ENCODE assay signal across 13 cellular contexts in genomic region chr5:108634251-108634950, GRCh38.
DNase-seq lines count a peak whose midpoint lies in the region; ATAC-seq, FAIRE-seq and TF ChIP-seq lines count a peak whose summit lies in the region.
"Had no signal": no experiment of that assay in that cellular context is flagged by ENCODE, and none has a peak within 500 bp of the region (broad histone marks: within the 10 kb centered on the region; RNA-seq: fewer than 3 reads in every experiment).

No MANE protein-coding gene starts in this region.

- H3K9me3 ChIP-seq in GM12878 (replicated peaks; ENCODE audit: control insufficient read depth, insufficient read depth, low read length) = 0 out of 3 replicates have a peak, but pooled peaks cover 1% of the 10 kb centered on the region
- H3K9me3 ChIP-seq in trophoblast cell (ENCODE audit: insufficient read depth, low read depth, low read length) = no peaks in the 10 kb centered on the region
- H3K9me3 ChIP-seq: HAP-1, pancreas had no signal

- H2BK12ac ChIP-seq in trophoblast cell (ENCODE audit: low read length) = no peak overlapping the region

- no peak for TF ChIP-seq CTCF in GM12878 (IDR thresholded peaks at IDR 0.05 in 2 of 3, conservative IDR thresholded peaks at IDR 0.05 in 1 of 3; ENCODE audit: control insufficient read depth in 2 of 3, extremely low read depth in 1 of 3, insufficient read depth in 1 of 3, low read depth in 3 of 3, low read length in 3 of 3)

- intact Hi-C loops in GM12878 (cut with micrococcal nuclease; ENCODE audit: unreplicated experiment) = no loop called here

- no peak overlapping the region for H3K23ac ChIP-seq in trophoblast cell (ENCODE audit: low read length)

- POLR2A ChIA-PET in GM12878 (lab: Charles Lee) = interaction anchor here (1.0 kb wide), 1 partner anchor 94 kb away, joined by 5 read pairs; no protein-coding TSS in a partner anchor

- TF ChIP-seq POLR2A in GM18505 (IDR thresholded peaks at IDR 0.05; ENCODE audit: borderline replicate concordance, extremely low read depth, insufficient read depth, insufficient read length) (no peak), GM12878 (IDR thresholded peaks at IDR 0.05; ENCODE audit: low read depth, low read length) (no peak)

- H3K27me3 ChIP-seq in GM12878 (replicated peaks in 1 of 2; ENCODE audit: control insufficient read depth in 2 of 2, insufficient read depth in 2 of 2, low read length in 1 of 2) (no peaks in the 10 kb centered on the region), trophoblast cell (ENCODE audit: insufficient read depth, low read length) (no peaks in the 10 kb centered on the region)
- H3K27me3 ChIP-seq: pancreas had no signal

- H3K4me2 ChIP-seq in GM12878 (ENCODE audit: control insufficient read depth, insufficient read depth) (peak overlapping the region; percentile 7; the same call in 1 of the 2 replicates), trophoblast cell (ENCODE audit: low read length) (no peak overlapping the region)

- in situ Hi-C loops in GM12878 (cut with MboI) = loop anchor here (25.0 kb wide), 1 partner anchor 828 kb away; no protein-coding TSS in a partner anchor

- DNase-seq in GM12878 (ENCODE audit: low read depth, low spot score) (no peak), NCI-H774 (lab: John Stamatoyannopoulos, UW) (no peak), trophoblast cell (no peak), medulla oblongata (ENCODE audit: extremely low spot score) (no peak)
- DNase-seq: cortex of kidney, NCI-H1417, NCI-H526, pancreas had no signal

- H2BK120ac ChIP-seq in trophoblast cell (ENCODE audit: insufficient read depth, low read length, poor library complexity) = no peak overlapping the region

- no peak overlapping the region for H4K12ac ChIP-seq in trophoblast cell (ENCODE audit: low read depth, low read length)

- ATAC-seq in GM18505 (IDR thresholded peaks at IDR 0.05; ENCODE audit: unreplicated experiment) (peak; percentile 44), GM21423 (IDR thresholded peaks at IDR 0.05; ENCODE audit: unreplicated experiment) (peak; percentile 23), HG02973 (IDR thresholded peaks at IDR 0.05; ENCODE audit: unreplicated experiment) (peak; percentile 50), GM12878 (peak; percentile 65), GM21526 (IDR thresholded peaks at IDR 0.05; ENCODE audit: low FRiP score, unreplicated experiment) (no peak)
- ATAC-seq: pancreas had no signal

- no peak overlapping the region for H3K14ac ChIP-seq in trophoblast cell (ENCODE audit: low read length)

- H3K27ac ChIP-seq in GM12878 (ENCODE audit: control insufficient read depth, insufficient read depth) = no peak overlapping the region
- H3K27ac ChIP-seq in trophoblast cell (ENCODE audit: low read depth, low read length) = no peak overlapping the region
- H3K27ac ChIP-seq: pancreas had no signal

- peak; percentile 7 for FAIRE-seq in GM12878 (lab: Jason Lieb, UNC)
- FAIRE-seq: pancreas had no signal

- CTCF ChIA-PET in GM12878 (lab: Yijun Ruan, JAX) = interaction anchor here (1.2 to 2.0 kb wide), 2 partner anchors 8 to 113 kb away, joined by 4 to 8 read pairs; no protein-coding TSS in a partner anchor

- no peak for TF ChIP-seq RAD21 in GM12878 (IDR thresholded peaks at IDR 0.05; ENCODE audit: insufficient read depth, low read depth, low read length)

- no peak overlapping the region for H4K91ac ChIP-seq in trophoblast cell (ENCODE audit: low read depth, low read length)

- RAD21 ChIA-PET in GM12878 (lab: Charles Lee; ENCODE audit: unreplicated experiment) = interaction anchor here (1.6 kb wide), 1 partner anchor 7 kb away, joined by 4 read pairs; no protein-coding TSS in a partner anchor

- H3K9ac ChIP-seq in GM12878 (ENCODE audit: control insufficient read depth, insufficient read depth, low read length) = no peak overlapping the region
- H3K9ac ChIP-seq in trophoblast cell (ENCODE audit: low read length) = no peak overlapping the region

- H3K79me2 ChIP-seq in GM12878 (ENCODE audit: control insufficient read depth, insufficient read depth, low read length) (no peaks in the 10 kb centered on the region), trophoblast cell (ENCODE audit: control insufficient read depth, insufficient read depth, low read length, poor library complexity) (no peaks in the 10 kb centered on the region)

- no peak overlapping the region for H2AK5ac ChIP-seq in trophoblast cell (ENCODE audit: low read length)

- H2BK5ac ChIP-seq in trophoblast cell (ENCODE audit: low read depth, low read length, poor library complexity) = no peak overlapping the region

- 0% methylated on average over 1 of the region's 1 CpG for WGBS in GM12878 (ENCODE audit: insufficient coverage, insufficient replicate concordance, low lambda C conversion rate, missing lambda C conversion rate)
- no CpG with 5 or more reads among the region's 1 CpG for WGBS in trophoblast cell (ENCODE audit: extremely low coverage, insufficient coverage, insufficient read length)

- no peak overlapping the region for H3K4ac ChIP-seq in trophoblast cell (ENCODE audit: low read depth, low read length)

- H3K18ac ChIP-seq in trophoblast cell (ENCODE audit: low read length) = no peak overlapping the region

- H4K20me1 ChIP-seq in GM12878 (ENCODE audit: control insufficient read depth, insufficient read depth) = no peaks in the 10 kb centered on the region

- TF ChIP-seq EP300 in GM12878 (IDR thresholded peaks at IDR 0.05; ENCODE audit: borderline replicate concordance in 1 of 2, control insufficient read depth in 1 of 2, low read depth in 2 of 2, low read length in 2 of 2) = no peak

- no peak overlapping the region for H3K4me3 ChIP-seq in GM12878
- H3K4me3 ChIP-seq in trophoblast cell (ENCODE audit: low read depth, low read length) = no peak overlapping the region
- H3K4me3 ChIP-seq: HAP-1, pancreas had no signal

- H3K36me3 ChIP-seq in GM12878 (ENCODE audit: control insufficient read depth in 2 of 2, insufficient read depth in 2 of 2, low read length in 1 of 2) (no peaks in the 10 kb centered on the region), trophoblast cell (ENCODE audit: control insufficient read depth in 1 of 2, insufficient read depth in 2 of 2, low read length in 2 of 2) (no peaks in the 10 kb centered on the region)
- H3K36me3 ChIP-seq: HAP-1, pancreas had no signal

- H3K79me1 ChIP-seq in trophoblast cell (ENCODE audit: low read length) = no peaks in the 10 kb centered on the region

- BruUV-seq in GM12878 (replicated peaks; lab: Mats Ljungman, UMichigan) = no TSS peak

- peaks cover 16% of the 10 kb centered on the region; the same call in 1 of the 2 replicates for H3K4me1 ChIP-seq in GM12878 (ENCODE audit: control insufficient read depth, insufficient read depth, low read length)
- peaks cover 2% of the 10 kb centered on the region in 2 experiments for H3K4me1 ChIP-seq in trophoblast cell (ENCODE audit: control insufficient read depth in 1 of 2, insufficient read depth in 2 of 2, low read length in 2 of 2)
- H3K4me1 ChIP-seq: pancreas had no signal

- SMC1A ChIA-PET in GM12878 (lab: Charles Lee; ENCODE audit: uncharacterized antibody, unreplicated experiment) = interaction anchor here (0.7 kb wide), 1 partner anchor 529 kb away, joined by 3 read pairs; no protein-coding TSS in a partner anchor

- no peak overlapping the region for H4K8ac ChIP-seq in trophoblast cell (ENCODE audit: low read depth, low read length)

- H2AFZ ChIP-seq in GM12878 (ENCODE audit: control insufficient read depth, low read depth, low read length) = no peak overlapping the region
- H2AFZ ChIP-seq in trophoblast cell (ENCODE audit: insufficient read depth, low read length, poor library complexity) = no peak overlapping the region

TF ChIP-seq in GM12878, 131 proteins besides CTCF, POLR2A, EP300 and RAD21 (continues in another document):
- TF ChIP-seq EGR1 (IDR thresholded peaks at IDR 0.05; ENCODE audit: borderline replicate concordance in 1 of 2, low read depth in 2 of 2, low read length in 2 of 2) = no peak
- TF ChIP-seq, protein P1, sequence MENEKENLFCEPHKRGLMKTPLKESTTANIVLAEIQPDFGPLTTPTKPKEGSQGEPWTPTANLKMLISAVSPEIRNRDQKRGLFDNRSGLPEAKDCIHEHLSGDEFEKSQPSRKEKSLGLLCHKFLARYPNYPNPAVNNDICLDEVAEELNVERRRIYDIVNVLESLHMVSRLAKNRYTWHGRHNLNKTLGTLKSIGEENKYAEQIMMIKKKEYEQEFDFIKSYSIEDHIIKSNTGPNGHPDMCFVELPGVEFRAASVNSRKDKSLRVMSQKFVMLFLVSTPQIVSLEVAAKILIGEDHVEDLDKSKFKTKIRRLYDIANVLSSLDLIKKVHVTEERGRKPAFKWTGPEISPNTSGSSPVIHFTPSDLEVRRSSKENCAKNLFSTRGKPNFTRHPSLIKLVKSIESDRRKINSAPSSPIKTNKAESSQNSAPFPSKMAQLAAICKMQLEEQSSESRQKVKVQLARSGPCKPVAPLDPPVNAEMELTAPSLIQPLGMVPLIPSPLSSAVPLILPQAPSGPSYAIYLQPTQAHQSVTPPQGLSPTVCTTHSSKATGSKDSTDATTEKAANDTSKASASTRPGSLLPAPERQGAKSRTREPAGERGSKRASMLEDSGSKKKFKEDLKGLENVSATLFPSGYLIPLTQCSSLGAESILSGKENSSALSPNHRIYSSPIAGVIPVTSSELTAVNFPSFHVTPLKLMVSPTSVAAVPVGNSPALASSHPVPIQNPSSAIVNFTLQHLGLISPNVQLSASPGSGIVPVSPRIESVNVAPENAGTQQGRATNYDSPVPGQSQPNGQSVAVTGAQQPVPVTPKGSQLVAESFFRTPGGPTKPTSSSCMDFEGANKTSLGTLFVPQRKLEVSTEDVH (IDR thresholded peaks at IDR 0.05; ENCODE audit: low read depth, partially characterized antibody) = no peak
- no peak for TF ChIP-seq MYB (IDR thresholded peaks at IDR 0.05; ENCODE audit: borderline replicate concordance, low read depth, low read length)
- TF ChIP-seq STAT3 (IDR thresholded peaks at IDR 0.05; ENCODE audit: low read depth, low read length) = no peak
- TF ChIP-seq MYC (IDR thresholded peaks at IDR 0.05; ENCODE audit: insufficient read depth, insufficient read length, insufficient replicate concordance, low read length, severe bottlenecking) = no peak
- TF ChIP-seq, protein P2, sequence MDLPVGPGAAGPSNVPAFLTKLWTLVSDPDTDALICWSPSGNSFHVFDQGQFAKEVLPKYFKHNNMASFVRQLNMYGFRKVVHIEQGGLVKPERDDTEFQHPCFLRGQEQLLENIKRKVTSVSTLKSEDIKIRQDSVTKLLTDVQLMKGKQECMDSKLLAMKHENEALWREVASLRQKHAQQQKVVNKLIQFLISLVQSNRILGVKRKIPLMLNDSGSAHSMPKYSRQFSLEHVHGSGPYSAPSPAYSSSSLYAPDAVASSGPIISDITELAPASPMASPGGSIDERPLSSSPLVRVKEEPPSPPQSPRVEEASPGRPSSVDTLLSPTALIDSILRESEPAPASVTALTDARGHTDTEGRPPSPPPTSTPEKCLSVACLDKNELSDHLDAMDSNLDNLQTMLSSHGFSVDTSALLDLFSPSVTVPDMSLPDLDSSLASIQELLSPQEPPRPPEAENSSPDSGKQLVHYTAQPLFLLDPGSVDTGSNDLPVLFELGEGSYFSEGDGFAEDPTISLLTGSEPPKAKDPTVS (IDR thresholded peaks at IDR 0.05; ENCODE audit: low read depth, low read length) = no peak
- no peak for TF ChIP-seq CHD1 (IDR thresholded peaks at IDR 0.05; ENCODE audit: low read depth, low read length)
- TF ChIP-seq FOS (IDR thresholded peaks at IDR 0.05; ENCODE audit: borderline replicate concordance, extremely low read depth, insufficient read length) = no peak
